In the genomic region with DNA sequence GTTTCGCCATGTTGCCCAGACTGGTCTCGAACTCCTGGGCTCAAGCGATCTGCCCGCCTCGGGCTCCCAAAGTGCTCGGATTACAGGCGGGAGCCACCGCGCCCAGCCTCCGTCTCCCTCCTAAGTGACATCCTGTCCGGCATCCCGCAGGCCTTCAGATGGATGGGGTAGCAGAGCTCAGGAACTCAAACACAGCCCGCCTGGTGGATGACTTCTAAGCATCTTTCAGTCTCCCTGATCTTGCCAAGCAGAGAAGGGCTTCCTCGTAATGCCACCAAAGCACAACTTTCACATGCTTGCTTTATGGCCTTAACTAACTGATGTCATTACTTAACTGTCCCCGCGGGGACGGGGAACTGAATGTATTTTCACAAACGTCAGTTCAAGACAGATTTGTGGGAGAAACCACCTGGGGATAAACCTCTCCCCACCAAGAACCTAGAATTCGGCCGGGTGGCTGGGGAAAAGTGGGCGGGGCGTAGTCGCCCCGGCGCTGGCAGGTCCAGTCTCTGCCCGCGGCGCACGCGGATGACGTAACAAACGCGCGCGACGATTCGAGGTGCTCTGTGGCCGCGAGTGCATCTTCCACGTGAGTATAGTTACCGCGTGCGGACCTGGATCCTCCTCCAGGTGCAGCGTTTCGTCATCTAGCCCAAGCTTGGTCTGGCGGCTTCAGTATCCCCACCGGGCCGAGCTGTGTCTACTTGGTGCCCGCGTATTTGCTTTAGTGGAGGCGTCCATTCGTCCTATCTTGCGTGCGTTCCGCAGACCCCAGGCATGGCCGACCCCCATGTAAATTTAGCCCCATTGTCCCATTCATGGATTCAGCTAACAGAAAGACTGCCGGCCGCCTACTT, we compare ENCODE assay signal across 1 cellular context.
TF ChIP-seq lines count a peak whose summit lies in the region.

A gene with protein sequence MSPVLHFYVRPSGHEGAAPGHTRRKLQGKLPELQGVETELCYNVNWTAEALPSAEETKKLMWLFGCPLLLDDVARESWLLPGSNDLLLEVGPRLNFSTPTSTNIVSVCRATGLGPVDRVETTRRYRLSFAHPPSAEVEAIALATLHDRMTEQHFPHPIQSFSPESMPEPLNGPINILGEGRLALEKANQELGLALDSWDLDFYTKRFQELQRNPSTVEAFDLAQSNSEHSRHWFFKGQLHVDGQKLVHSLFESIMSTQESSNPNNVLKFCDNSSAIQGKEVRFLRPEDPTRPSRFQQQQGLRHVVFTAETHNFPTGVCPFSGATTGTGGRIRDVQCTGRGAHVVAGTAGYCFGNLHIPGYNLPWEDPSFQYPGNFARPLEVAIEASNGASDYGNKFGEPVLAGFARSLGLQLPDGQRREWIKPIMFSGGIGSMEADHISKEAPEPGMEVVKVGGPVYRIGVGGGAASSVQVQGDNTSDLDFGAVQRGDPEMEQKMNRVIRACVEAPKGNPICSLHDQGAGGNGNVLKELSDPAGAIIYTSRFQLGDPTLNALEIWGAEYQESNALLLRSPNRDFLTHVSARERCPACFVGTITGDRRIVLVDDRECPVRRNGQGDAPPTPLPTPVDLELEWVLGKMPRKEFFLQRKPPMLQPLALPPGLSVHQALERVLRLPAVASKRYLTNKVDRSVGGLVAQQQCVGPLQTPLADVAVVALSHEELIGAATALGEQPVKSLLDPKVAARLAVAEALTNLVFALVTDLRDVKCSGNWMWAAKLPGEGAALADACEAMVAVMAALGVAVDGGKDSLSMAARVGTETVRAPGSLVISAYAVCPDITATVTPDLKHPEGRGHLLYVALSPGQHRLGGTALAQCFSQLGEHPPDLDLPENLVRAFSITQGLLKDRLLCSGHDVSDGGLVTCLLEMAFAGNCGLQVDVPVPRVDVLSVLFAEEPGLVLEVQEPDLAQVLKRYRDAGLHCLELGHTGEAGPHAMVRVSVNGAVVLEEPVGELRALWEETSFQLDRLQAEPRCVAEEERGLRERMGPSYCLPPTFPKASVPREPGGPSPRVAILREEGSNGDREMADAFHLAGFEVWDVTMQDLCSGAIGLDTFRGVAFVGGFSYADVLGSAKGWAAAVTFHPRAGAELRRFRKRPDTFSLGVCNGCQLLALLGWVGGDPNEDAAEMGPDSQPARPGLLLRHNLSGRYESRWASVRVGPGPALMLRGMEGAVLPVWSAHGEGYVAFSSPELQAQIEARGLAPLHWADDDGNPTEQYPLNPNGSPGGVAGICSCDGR (N-terminal part only) (plus strand): TSS at position 539 of the 857 bp plus-strand sequence. CDS start 4,649 bp downstream, outside the sequence.

TF ChIP-seq in HepG2, 621 proteins besides CTCF, POLR2A, EP300 and RAD21 (continued from another document and continues in another):
- TF ChIP-seq, protein P1, sequence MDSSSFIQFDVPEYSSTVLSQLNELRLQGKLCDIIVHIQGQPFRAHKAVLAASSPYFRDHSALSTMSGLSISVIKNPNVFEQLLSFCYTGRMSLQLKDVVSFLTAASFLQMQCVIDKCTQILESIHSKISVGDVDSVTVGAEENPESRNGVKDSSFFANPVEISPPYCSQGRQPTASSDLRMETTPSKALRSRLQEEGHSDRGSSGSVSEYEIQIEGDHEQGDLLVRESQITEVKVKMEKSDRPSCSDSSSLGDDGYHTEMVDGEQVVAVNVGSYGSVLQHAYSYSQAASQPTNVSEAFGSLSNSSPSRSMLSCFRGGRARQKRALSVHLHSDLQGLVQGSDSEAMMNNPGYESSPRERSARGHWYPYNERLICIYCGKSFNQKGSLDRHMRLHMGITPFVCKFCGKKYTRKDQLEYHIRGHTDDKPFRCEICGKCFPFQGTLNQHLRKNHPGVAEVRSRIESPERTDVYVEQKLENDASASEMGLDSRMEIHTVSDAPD (CRISPR knock-in tag; IDR thresholded peaks at IDR 0.05): no peak
- TF ChIP-seq HNRNPK (IDR thresholded peaks at IDR 0.05; ENCODE audit: low read depth, low read length, poor library complexity, severe bottlenecking): no peak
- TF ChIP-seq ZNF782 (CRISPR knock-in tag; IDR thresholded peaks at IDR 0.05; ENCODE audit: borderline replicate concordance): no peak; the same call in 1 of the 2 replicates
- no peak for TF ChIP-seq ZSCAN9 (CRISPR knock-in tag; IDR thresholded peaks at IDR 0.05; ENCODE audit: borderline replicate concordance)
- no peak for TF ChIP-seq ZNF333 (CRISPR knock-in tag; IDR thresholded peaks at IDR 0.05; ENCODE audit: borderline replicate concordance)
- TF ChIP-seq ZNF775 (CRISPR knock-in tag; IDR thresholded peaks at IDR 0.05; ENCODE audit: borderline replicate concordance): no peak
- TF ChIP-seq GATAD1 (CRISPR knock-in tag; IDR thresholded peaks at IDR 0.05): peak; percentile 97
- TF ChIP-seq ERF (CRISPR knock-in tag; IDR thresholded peaks at IDR 0.05): peak; percentile 60
- TF ChIP-seq EZH2 (conservative IDR thresholded peaks at IDR 0.05; ENCODE audit: low read depth, low read length): no peak
- TF ChIP-seq, protein P2, sequence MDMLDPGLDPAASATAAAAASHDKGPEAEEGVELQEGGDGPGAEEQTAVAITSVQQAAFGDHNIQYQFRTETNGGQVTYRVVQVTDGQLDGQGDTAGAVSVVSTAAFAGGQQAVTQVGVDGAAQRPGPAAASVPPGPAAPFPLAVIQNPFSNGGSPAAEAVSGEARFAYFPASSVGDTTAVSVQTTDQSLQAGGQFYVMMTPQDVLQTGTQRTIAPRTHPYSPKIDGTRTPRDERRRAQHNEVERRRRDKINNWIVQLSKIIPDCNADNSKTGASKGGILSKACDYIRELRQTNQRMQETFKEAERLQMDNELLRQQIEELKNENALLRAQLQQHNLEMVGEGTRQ (IDR thresholded peaks at IDR 0.05; ENCODE audit: low read depth, low read length): no peak
- TF ChIP-seq, protein P2 (CRISPR knock-in tag; IDR thresholded peaks at IDR 0.05; ENCODE audit: borderline replicate concordance): no peak
- TF ChIP-seq TOE1 (CRISPR knock-in tag; IDR thresholded peaks at IDR 0.05): no peak
- TF ChIP-seq, protein P3, sequence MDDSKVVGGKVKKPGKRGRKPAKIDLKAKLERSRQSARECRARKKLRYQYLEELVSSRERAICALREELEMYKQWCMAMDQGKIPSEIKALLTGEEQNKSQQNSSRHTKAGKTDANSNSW (CRISPR knock-in tag; IDR thresholded peaks at IDR 0.05; ENCODE audit: borderline replicate concordance): no peak
- TF ChIP-seq ZNF160 (CRISPR knock-in tag; IDR thresholded peaks at IDR 0.05): no peak
- peak; percentile 43 for TF ChIP-seq MED1 (CRISPR knock-in tag; IDR thresholded peaks at IDR 0.05)
- TF ChIP-seq, protein P4, sequence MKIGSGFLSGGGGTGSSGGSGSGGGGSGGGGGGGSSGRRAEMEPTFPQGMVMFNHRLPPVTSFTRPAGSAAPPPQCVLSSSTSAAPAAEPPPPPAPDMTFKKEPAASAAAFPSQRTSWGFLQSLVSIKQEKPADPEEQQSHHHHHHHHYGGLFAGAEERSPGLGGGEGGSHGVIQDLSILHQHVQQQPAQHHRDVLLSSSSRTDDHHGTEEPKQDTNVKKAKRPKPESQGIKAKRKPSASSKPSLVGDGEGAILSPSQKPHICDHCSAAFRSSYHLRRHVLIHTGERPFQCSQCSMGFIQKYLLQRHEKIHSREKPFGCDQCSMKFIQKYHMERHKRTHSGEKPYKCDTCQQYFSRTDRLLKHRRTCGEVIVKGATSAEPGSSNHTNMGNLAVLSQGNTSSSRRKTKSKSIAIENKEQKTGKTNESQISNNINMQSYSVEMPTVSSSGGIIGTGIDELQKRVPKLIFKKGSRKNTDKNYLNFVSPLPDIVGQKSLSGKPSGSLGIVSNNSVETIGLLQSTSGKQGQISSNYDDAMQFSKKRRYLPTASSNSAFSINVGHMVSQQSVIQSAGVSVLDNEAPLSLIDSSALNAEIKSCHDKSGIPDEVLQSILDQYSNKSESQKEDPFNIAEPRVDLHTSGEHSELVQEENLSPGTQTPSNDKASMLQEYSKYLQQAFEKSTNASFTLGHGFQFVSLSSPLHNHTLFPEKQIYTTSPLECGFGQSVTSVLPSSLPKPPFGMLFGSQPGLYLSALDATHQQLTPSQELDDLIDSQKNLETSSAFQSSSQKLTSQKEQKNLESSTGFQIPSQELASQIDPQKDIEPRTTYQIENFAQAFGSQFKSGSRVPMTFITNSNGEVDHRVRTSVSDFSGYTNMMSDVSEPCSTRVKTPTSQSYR (CRISPR knock-in tag; IDR thresholded peaks at IDR 0.05; ENCODE audit: borderline replicate concordance): peak; percentile 31; the same call in 1 of the 2 replicates
- TF ChIP-seq NPAS2 (CRISPR knock-in tag; IDR thresholded peaks at IDR 0.05; ENCODE audit: borderline replicate concordance): no peak
- peak; percentile 57; the same call in 1 of the 2 replicates for TF ChIP-seq FOXK1 (CRISPR knock-in tag; IDR thresholded peaks at IDR 0.05; ENCODE audit: borderline replicate concordance, low read depth)
- TF ChIP-seq ZNF33B (CRISPR knock-in tag; IDR thresholded peaks at IDR 0.05): no peak
- TF ChIP-seq ZFP82 (CRISPR knock-in tag; IDR thresholded peaks at IDR 0.05; ENCODE audit: borderline replicate concordance): no peak
- TF ChIP-seq ARHGAP35 (CRISPR knock-in tag; IDR thresholded peaks at IDR 0.05; ENCODE audit: borderline replicate concordance): no peak; the same call in 1 of the 2 replicates
- no peak for TF ChIP-seq ZNF879 (CRISPR knock-in tag; IDR thresholded peaks at IDR 0.05)
- TF ChIP-seq ZNF326 (CRISPR knock-in tag; IDR thresholded peaks at IDR 0.05; ENCODE audit: borderline replicate concordance): no peak
- TF ChIP-seq FOXJ3 (CRISPR knock-in tag; IDR thresholded peaks at IDR 0.05; ENCODE audit: borderline replicate concordance): no peak
- no peak for TF ChIP-seq GTF2F1 (IDR thresholded peaks at IDR 0.05; ENCODE audit: low read length)
- TF ChIP-seq ZBTB7B (CRISPR knock-in tag; IDR thresholded peaks at IDR 0.05): no peak
- TF ChIP-seq, protein P5, sequence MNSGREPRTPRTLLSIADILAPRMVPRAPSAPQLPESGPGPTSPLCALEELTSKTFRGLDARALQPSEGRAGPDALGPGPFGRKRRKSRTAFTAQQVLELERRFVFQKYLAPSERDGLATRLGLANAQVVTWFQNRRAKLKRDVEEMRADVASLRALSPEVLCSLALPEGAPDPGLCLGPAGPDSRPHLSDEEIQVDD (CRISPR knock-in tag; IDR thresholded peaks at IDR 0.05; ENCODE audit: borderline replicate concordance): no peak; the same call in 1 of the 2 replicates
- TF ChIP-seq MEF2D (CRISPR knock-in tag; IDR thresholded peaks at IDR 0.05): no peak
- TF ChIP-seq HOXA7 (CRISPR knock-in tag; IDR thresholded peaks at IDR 0.05): no peak
- no peak for TF ChIP-seq ZNF780A (CRISPR knock-in tag; IDR thresholded peaks at IDR 0.05)
- no peak for TF ChIP-seq U2AF1 (optimal IDR thresholded peaks at IDR 0.05; ENCODE audit: low read depth, low read length)
- TF ChIP-seq SAFB2 (CRISPR knock-in tag; IDR thresholded peaks at IDR 0.05; ENCODE audit: borderline replicate concordance, low read depth): no peak
- no peak for TF ChIP-seq MBNL3 (CRISPR knock-in tag; conservative IDR thresholded peaks at IDR 0.05)
- TF ChIP-seq ZNF644 (CRISPR knock-in tag; IDR thresholded peaks at IDR 0.05; ENCODE audit: low read depth): no peak
- TF ChIP-seq MAFF (IDR thresholded peaks at IDR 0.05; ENCODE audit: low read depth, low read length): no peak
- peak; percentile 98 for TF ChIP-seq HDAC1 (CRISPR knock-in tag; IDR thresholded peaks at IDR 0.05)
- TF ChIP-seq, protein P6, sequence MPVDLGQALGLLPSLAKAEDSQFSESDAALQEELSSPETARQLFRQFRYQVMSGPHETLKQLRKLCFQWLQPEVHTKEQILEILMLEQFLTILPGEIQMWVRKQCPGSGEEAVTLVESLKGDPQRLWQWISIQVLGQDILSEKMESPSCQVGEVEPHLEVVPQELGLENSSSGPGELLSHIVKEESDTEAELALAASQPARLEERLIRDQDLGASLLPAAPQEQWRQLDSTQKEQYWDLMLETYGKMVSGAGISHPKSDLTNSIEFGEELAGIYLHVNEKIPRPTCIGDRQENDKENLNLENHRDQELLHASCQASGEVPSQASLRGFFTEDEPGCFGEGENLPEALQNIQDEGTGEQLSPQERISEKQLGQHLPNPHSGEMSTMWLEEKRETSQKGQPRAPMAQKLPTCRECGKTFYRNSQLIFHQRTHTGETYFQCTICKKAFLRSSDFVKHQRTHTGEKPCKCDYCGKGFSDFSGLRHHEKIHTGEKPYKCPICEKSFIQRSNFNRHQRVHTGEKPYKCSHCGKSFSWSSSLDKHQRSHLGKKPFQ (CRISPR knock-in tag; IDR thresholded peaks at IDR 0.05; ENCODE audit: insufficient replicate concordance): no peak
- TF ChIP-seq, protein P7, sequence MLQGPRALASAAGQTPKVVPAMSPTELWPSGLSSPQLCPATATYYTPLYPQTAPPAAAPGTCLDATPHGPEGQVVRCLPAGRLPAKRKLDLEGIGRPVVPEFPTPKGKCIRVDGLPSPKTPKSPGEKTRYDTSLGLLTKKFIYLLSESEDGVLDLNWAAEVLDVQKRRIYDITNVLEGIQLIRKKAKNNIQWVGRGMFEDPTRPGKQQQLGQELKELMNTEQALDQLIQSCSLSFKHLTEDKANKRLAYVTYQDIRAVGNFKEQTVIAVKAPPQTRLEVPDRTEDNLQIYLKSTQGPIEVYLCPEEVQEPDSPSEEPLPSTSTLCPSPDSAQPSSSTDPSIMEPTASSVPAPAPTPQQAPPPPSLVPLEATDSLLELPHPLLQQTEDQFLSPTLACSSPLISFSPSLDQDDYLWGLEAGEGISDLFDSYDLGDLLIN (CRISPR knock-in tag; IDR thresholded peaks at IDR 0.05; ENCODE audit: borderline replicate concordance): no peak; the same call in 1 of the 2 replicates
- no peak for TF ChIP-seq ISX (CRISPR knock-in tag; conservative IDR thresholded peaks at IDR 0.05)
- no peak for TF ChIP-seq SMAD9 (CRISPR knock-in tag; IDR thresholded peaks at IDR 0.05)
- TF ChIP-seq, protein P8, sequence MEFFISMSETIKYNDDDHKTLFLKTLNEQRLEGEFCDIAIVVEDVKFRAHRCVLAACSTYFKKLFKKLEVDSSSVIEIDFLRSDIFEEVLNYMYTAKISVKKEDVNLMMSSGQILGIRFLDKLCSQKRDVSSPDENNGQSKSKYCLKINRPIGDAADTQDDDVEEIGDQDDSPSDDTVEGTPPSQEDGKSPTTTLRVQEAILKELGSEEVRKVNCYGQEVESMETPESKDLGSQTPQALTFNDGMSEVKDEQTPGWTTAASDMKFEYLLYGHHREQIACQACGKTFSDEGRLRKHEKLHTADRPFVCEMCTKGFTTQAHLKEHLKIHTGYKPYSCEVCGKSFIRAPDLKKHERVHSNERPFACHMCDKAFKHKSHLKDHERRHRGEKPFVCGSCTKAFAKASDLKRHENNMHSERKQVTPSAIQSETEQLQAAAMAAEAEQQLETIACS (CRISPR knock-in tag; IDR thresholded peaks at IDR 0.05): no peak
- 0 out of 2 replicates have a peak, but pooled peaks have one; percentile 38 for TF ChIP-seq CENPT (CRISPR knock-in tag; IDR thresholded peaks at IDR 0.05; ENCODE audit: low read depth)
